ENCODE assay signal across 21 cellular contexts in the genomic region with DNA sequence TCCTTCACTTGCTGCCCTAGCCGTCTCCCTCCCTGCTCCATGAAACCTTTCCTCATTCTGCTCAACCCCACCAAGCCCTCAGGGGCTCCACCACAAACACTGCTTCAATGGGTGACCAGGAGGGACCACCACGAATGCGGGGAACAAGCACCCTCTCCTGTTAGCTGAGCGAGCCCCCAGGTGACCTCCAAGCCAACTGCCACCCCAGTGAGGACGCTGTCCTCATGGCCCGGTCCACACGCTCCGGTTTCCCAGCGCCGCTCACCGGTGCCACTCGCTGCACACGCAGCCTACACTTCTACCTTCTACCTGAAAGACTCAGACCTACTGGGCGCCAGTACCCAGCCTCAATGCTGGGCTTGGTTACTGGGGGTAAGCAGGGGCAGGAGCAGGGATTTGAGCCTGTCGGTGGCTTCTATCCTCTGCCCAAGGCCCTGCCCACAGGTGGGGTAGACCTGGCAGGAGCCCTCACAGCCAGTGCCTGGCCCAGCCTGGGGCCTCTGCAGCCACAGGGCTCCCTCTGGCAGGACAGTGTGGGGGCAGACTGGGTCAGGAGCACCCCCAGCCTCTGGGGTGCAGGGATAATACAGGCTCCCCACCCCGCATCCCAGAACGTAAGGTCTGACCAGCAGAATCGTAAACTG. TPM values are rescaled to one million over a fixed set of nuclear protein-coding genes. Genes with fewer than 3 reads are reported as not detected.
DNase-seq lines count a peak whose midpoint lies in the region; ATAC-seq and TF ChIP-seq lines count a peak whose summit lies in the region.
"Had no signal": no experiment of that assay in that cellular context is flagged by ENCODE, and none has a peak within 500 bp of the region (broad histone marks: within the 10 kb centered on the region; RNA-seq: fewer than 3 reads in every experiment).

No MANE protein-coding gene starts in this region.

- H2AFZ ChIP-seq in hepatocyte, result no peak overlapping the region
- H2AFZ ChIP-seq: GM23338 had no signal

- POLR2A ChIA-PET in activated CD4-positive, alpha-beta T cell treated with anti-CD3 and anti-CD28 coated beads, Interleukin-2, amount 10 ng/mL, durations not matched to agents 7 days and 5 days (lab: Charles Lee), result interaction anchor here (0.6 kb wide), 1 partner anchor 30 kb away, joined by 3 read pairs; no protein-coding TSS in a partner anchor
- POLR2A ChIA-PET in RWPE1 (lab: Yijun Ruan, JAX; ENCODE audit: low non-redundant PET), result no interaction called here

- H3K9me3 Mint-ChIP-seq in activated CD4-positive, alpha-beta T cell treated with anti-CD3 and anti-CD28 coated beads, Interleukin-2, amount 10 ng/mL, durations not matched to agents 7 days and 5 days, result no peaks in the 10 kb centered on the region
- H3K9me3 Mint-ChIP-seq in progenitor cell of endocrine pancreas (ENCODE audit: low read depth), result no peaks in the 10 kb centered on the region
- H3K9me3 Mint-ChIP-seq: GM23338 had no signal

- peaks cover 39% of the 10 kb centered on the region for H3K36me3 Mint-ChIP-seq in activated CD4-positive, alpha-beta T cell treated with anti-CD3 and anti-CD28 coated beads, Interleukin-2, amount 10 ng/mL, durations not matched to agents 7 days and 5 days (ENCODE audit: low read depth)
- peaks cover 6% of the 10 kb centered on the region for H3K36me3 Mint-ChIP-seq in progenitor cell of endocrine pancreas (ENCODE audit: insufficient read depth)

- TF ChIP-seq CTCF in RWPE1 (conservative IDR thresholded peaks at IDR 0.05; ENCODE audit: low read depth), result no peak
- TF ChIP-seq CTCF in hepatocyte (IDR thresholded peaks at IDR 0.05; ENCODE audit: poor library complexity), result no peak
- TF ChIP-seq CTCF in progenitor cell of endocrine pancreas (IDR thresholded peaks at IDR 0.05; ENCODE audit: unreplicated experiment), result no peak

- no peaks in the 10 kb centered on the region for H3K27me3 Mint-ChIP-seq in activated CD4-positive, alpha-beta T cell treated with anti-CD3 and anti-CD28 coated beads, Interleukin-2, amount 10 ng/mL, durations not matched to agents 7 days and 5 days
- no peaks in the 10 kb centered on the region for H3K27me3 Mint-ChIP-seq in progenitor cell of endocrine pancreas

- peaks cover 21% of the 10 kb centered on the region for H3K79me2 ChIP-seq in hepatocyte

- no peaks in the 10 kb centered on the region for H3K9me2 ChIP-seq in hepatocyte (replicated peaks; ENCODE audit: insufficient read depth)

- CTCF ChIA-PET in activated CD4-positive, alpha-beta T cell treated with anti-CD3 and anti-CD28 coated beads, Interleukin-2, amount 10 ng/mL, durations not matched to agents 7 days and 5 days (lab: Charles Lee), result no interaction called here
- CTCF ChIA-PET in RWPE1 (lab: Yijun Ruan, JAX), result no interaction called here

- H3K4me1 ChIP-seq in hepatocyte (ENCODE audit: insufficient read depth), result peaks cover 19% of the 10 kb centered on the region

- H3K9me3 ChIP-seq in hepatocyte (ENCODE audit: low read depth), result no peaks in the 10 kb centered on the region

- no peaks in the 10 kb centered on the region for H4K20me1 ChIP-seq in hepatocyte (ENCODE audit: insufficient read depth, poor library complexity, severe bottlenecking)

- no peak for ATAC-seq in HG03135 (IDR thresholded peaks at IDR 0.05; ENCODE audit: unreplicated experiment)
- ATAC-seq: GM12878, GM23338, HCT116 had no signal

- H3K27ac ChIP-seq in RWPE1, result peak overlapping the region; percentile 32; the same call in 1 of the 2 replicates
- H3K27ac ChIP-seq in hepatocyte, result peak overlapping the region; percentile 97
- H3K27ac ChIP-seq: 22Rv1 had no signal

- H3K36me3 ChIP-seq in hepatocyte (replicated peaks; ENCODE audit: insufficient read depth, low read depth), result no peaks in the 10 kb centered on the region

- DNase-seq in activated CD4-positive, alpha-beta T cell treated with anti-CD3 and anti-CD28 coated beads, Interleukin-2, amount 10 ng/mL, durations not matched to agents 7 days and 5 days, result no peak
- no peak for DNase-seq in activated CD4-positive, alpha-beta T cell treated with anti-CD3 and anti-CD28 coated beads for 1 hour
- no peak for DNase-seq in RWPE1 (ENCODE audit: low spot score)
- DNase-seq in hepatocyte (ENCODE audit: low spot score), result no peak
- DNase-seq in progenitor cell of endocrine pancreas (ENCODE audit: low spot score, unreplicated experiment), result no peak
- DNase-seq in NCI-H187 (lab: John Stamatoyannopoulos, UW), result no peak
- DNase-seq in NCI-H1092 treated with DMSO at 0.1 percent for 48 hours (lab: John Stamatoyannopoulos, UW), result no peak
- DNase-seq: EL, KBM-7, NCI-H1694 treated with DMSO at 0.1 percent for 48 hours, NCI-H2107, NCI-H510A treated with DMSO at 0.1 percent for 48 hours, NCI-H774, OCI-M1, SIG-M5 had no signal

- WGBS in hepatocyte (ENCODE audit: low lambda C conversion rate, missing lambda C conversion rate), result 89% methylated on average over 18 of the region's 18 CpGs

- H3K4me3 ChIP-seq in hepatocyte, result no peak overlapping the region
- H3K4me3 ChIP-seq: GM12878, GM23338 had no signal

- no peak overlapping the region for H3K4me3 Mint-ChIP-seq in activated CD4-positive, alpha-beta T cell treated with anti-CD3 and anti-CD28 coated beads, Interleukin-2, amount 10 ng/mL, durations not matched to agents 7 days and 5 days
- H3K4me3 Mint-ChIP-seq in progenitor cell of endocrine pancreas (ENCODE audit: low read depth), result no peak overlapping the region
- H3K4me3 Mint-ChIP-seq: GM23338 had no signal

- H3K27ac Mint-ChIP-seq in activated CD4-positive, alpha-beta T cell treated with anti-CD3 and anti-CD28 coated beads, Interleukin-2, amount 10 ng/mL, durations not matched to agents 7 days and 5 days, result peak overlapping the region; percentile 13
- H3K27ac Mint-ChIP-seq in progenitor cell of endocrine pancreas, result peak overlapping the region; percentile 54
- H3K27ac Mint-ChIP-seq: GM23338 had no signal

- peak overlapping the region; percentile 82 for H3K4me2 ChIP-seq in hepatocyte
- H3K4me2 ChIP-seq: GM23338 had no signal

- H3K27me3 ChIP-seq in hepatocyte, result no peaks in the 10 kb centered on the region

- H3K4me1 Mint-ChIP-seq in activated CD4-positive, alpha-beta T cell treated with anti-CD3 and anti-CD28 coated beads, Interleukin-2, amount 10 ng/mL, durations not matched to agents 7 days and 5 days, result no peaks in the 10 kb centered on the region
- peaks cover 14% of the 10 kb centered on the region for H3K4me1 Mint-ChIP-seq in progenitor cell of endocrine pancreas (ENCODE audit: low read depth)

RNA-seq across cellular contexts. Expression of gene TMEM86B, which starts 0.7 kb away (rescaled TPM):
- total RNA-seq in activated CD4-positive, alpha-beta T cell treated with anti-CD3 and anti-CD28 coated beads, Interleukin-2, amount 10 ng/mL, durations not matched to agents 7 days and 5 days, result 10 to 100 TPM; 12.7 to 16.7 TPM
- total RNA-seq in hepatocyte (18.6 and 21.1 TPM in 2 replicates), progenitor cell of endocrine pancreas (10.0 and 12.0 TPM in 2 replicates)
- polyA plus RNA-seq in hepatocyte, result 48.6 and 62.3 TPM in 2 replicates

RNA-seq across cellular contexts. Expression of gene PTPRH, which starts 20.0 kb away (rescaled TPM):
- not detected for total RNA-seq in activated CD4-positive, alpha-beta T cell treated with anti-CD3 and anti-CD28 coated beads, Interleukin-2, amount 10 ng/mL, durations not matched to agents 7 days and 5 days
- total RNA-seq in hepatocyte (30.9 and 31.5 TPM in 2 replicates), progenitor cell of endocrine pancreas (0.43 and 1.6 TPM in 2 replicates)
- 7.2 and 7.3 TPM in 2 replicates for polyA plus RNA-seq in hepatocyte
- polyA plus RNA-seq: GM12878 had no signal

RNA-seq across cellular contexts. Expression of gene PPP6R1, which starts 29.6 kb away (rescaled TPM):
- total RNA-seq in activated CD4-positive, alpha-beta T cell treated with anti-CD3 and anti-CD28 coated beads, Interleukin-2, amount 10 ng/mL, durations not matched to agents 7 days and 5 days, result 100 to 1,000 TPM; 189 to 222 TPM
- total RNA-seq in hepatocyte (37.1 and 39.5 TPM in 2 replicates), progenitor cell of endocrine pancreas (70.9 and 72.3 TPM in 2 replicates)
- 76.0 and 79.3 TPM in 2 replicates for polyA plus RNA-seq in hepatocyte

RNA-seq across cellular contexts. Expression of gene SYT5, which starts 49.2 kb away (rescaled TPM):
- total RNA-seq in activated CD4-positive, alpha-beta T cell treated with anti-CD3 and anti-CD28 coated beads, Interleukin-2, amount 10 ng/mL, durations not matched to agents 7 days and 5 days, result under 1 TPM in 1 of 2 experiments, not detected in 1; 0.17 TPM
- total RNA-seq in hepatocyte (0.60 and 1.4 TPM in 2 replicates), progenitor cell of endocrine pancreas (4.3 and 4.8 TPM in 2 replicates)
- polyA plus RNA-seq in hepatocyte, result 0.86 and 0.98 TPM in 2 replicates
- total RNA-seq: GM12878 had no signal
- polyA plus RNA-seq: CD14-positive monocyte had no signal

RNA-seq across cellular contexts. Expression of gene HSPBP1, which starts 50.6 kb away (rescaled TPM):
- 10 to 100 TPM; 23.1 to 26.9 TPM for total RNA-seq in activated CD4-positive, alpha-beta T cell treated with anti-CD3 and anti-CD28 coated beads, Interleukin-2, amount 10 ng/mL, durations not matched to agents 7 days and 5 days
- total RNA-seq in hepatocyte, result 31.5 and 33.9 TPM in 2 replicates
- polyA plus RNA-seq in hepatocyte, result 52.2 and 54.5 TPM in 2 replicates
- 46.1 and 46.9 TPM in 2 replicates for total RNA-seq in progenitor cell of endocrine pancreas

Comparison
In these comparisons a context has a peak if more than half of its experiments do, and no peak if none do; other contexts are left out.
1. RNA of gene PTPRH, which starts 20.0 kb away (total RNA-seq): 30.9 to 31.5 TPM in hepatocyte; 0.43 to 1.6 TPM in progenitor cell of endocrine pancreas and not detected in activated CD4-positive, alpha-beta T cell treated with anti-CD3 and anti-CD28 coated beads, Interleukin-2, amount 10 ng/mL, durations not matched to agents 7 days and 5 days; every median in the first group is over 10 times any median in the second.